16 cellular contexts compared by ENCODE assay signal in genomic region chr4:96486563-96486962, GRCh38.
DNase-seq lines count a peak whose midpoint lies in the region; ATAC-seq and TF ChIP-seq lines count a peak whose summit lies in the region.
"Had no signal": no experiment of that assay in that cellular context is flagged by ENCODE, and none has a peak within 500 bp of the region (broad histone marks: within the 10 kb centered on the region; RNA-seq: fewer than 3 reads in every experiment).

No MANE protein-coding gene starts in this region.

- H2AFZ ChIP-seq in mammary epithelial cell (ENCODE audit: low read depth, low read length), result no peak overlapping the region
- H2AFZ ChIP-seq: GM23248 had no signal

- DNase-seq in MCF 10A (ENCODE audit: unreplicated experiment) (peak; percentile 20), mammary epithelial cell (no peak), WTC11 (ENCODE audit: low spot score) (no peak), foreskin keratinocyte (peak; percentile 2 to 45)
- DNase-seq in activated CD8-positive, alpha-beta T cell treated with anti-CD3 and anti-CD28 coated beads, Interleukin-2, amount 10 ng/mL, durations not matched to agents 7 days and 5 days, result no peak
- DNase-seq in stimulated activated CD4-positive, alpha-beta T cell treated with anti-CD3 and anti-CD28 coated beads, Interleukin-15, amount 100 ng/mL, for 24 hours, result no peak
- DNase-seq in stimulated activated CD8-positive, alpha-beta memory T cell treated with anti-CD3 and anti-CD28 coated beads, Interleukin-4, amount 100 ng/mL, for 48 hours, result no peak
- DNase-seq: AML-193; Caco-2; CD4-positive, alpha-beta T cell; GM23248; IMR-90 had no signal

- no peak overlapping the region for H3K27ac Mint-ChIP-seq in MCF 10A (ENCODE audit: low read depth, unreplicated experiment)
- H3K27ac Mint-ChIP-seq in WTC11, result peak overlapping the region; percentile 77
- H3K27ac Mint-ChIP-seq in activated CD8-positive, alpha-beta T cell treated with anti-CD3 and anti-CD28 coated beads, Interleukin-2, amount 10 ng/mL, durations not matched to agents 7 days and 5 days, result no peak overlapping the region
- H3K27ac Mint-ChIP-seq: CD4-positive, alpha-beta T cell had no signal

- peak; percentile 63 for ATAC-seq in WTC11
- ATAC-seq in foreskin keratinocyte, result no peak
- no peak for ATAC-seq in activated CD8-positive, alpha-beta T cell treated with anti-CD3 and anti-CD28 coated beads, Interleukin-2, amount 10 ng/mL, durations not matched to agents 7 days and 5 days
- ATAC-seq: A549 had no signal

- H3K9me3 ChIP-seq in mammary epithelial cell (replicated peaks; ENCODE audit: insufficient read depth, low read length), result no peaks in the 10 kb centered on the region
- H3K9me3 ChIP-seq: A549, Caco-2, HAP-1 had no signal

- no peak overlapping the region for H3K4me3 ChIP-seq in mammary epithelial cell (replicated peaks in 1 of 3; ENCODE audit: insufficient read depth in 1 of 3, low read depth in 2 of 3, low read length in 3 of 3)
- H3K4me3 ChIP-seq: A549, GM23248, HAP-1 had no signal

- H3K4me1 ChIP-seq in mammary epithelial cell (ENCODE audit: insufficient read depth, low read length) (no peaks in the 10 kb centered on the region), foreskin keratinocyte (no peaks in the 10 kb centered on the region)
- H3K4me1 ChIP-seq: A549, Caco-2, HAP-1 had no signal

- H3K4me2 ChIP-seq in mammary epithelial cell (ENCODE audit: insufficient read depth, low read depth, low read length), result no peak overlapping the region
- H3K4me2 ChIP-seq: A549 had no signal

- POLR2A ChIA-PET in MCF 10A (lab: Yijun Ruan, JAX), result interaction anchor here (0.7 to 0.9 kb wide), 2 partner anchors 14 to 685 kb away, joined by 3 to 4 read pairs; no protein-coding TSS in a partner anchor
- POLR2A ChIA-PET in WTC11 (lab: Charles Lee), result no interaction called here
- POLR2A ChIA-PET in activated CD8-positive, alpha-beta T cell treated with anti-CD3 and anti-CD28 coated beads, Interleukin-2, amount 10 ng/mL, durations not matched to agents 7 days and 5 days (lab: Charles Lee), result no interaction called here

- H3K27ac ChIP-seq in mammary epithelial cell (ENCODE audit: insufficient read depth, low read depth, low read length) (no peak overlapping the region), foreskin keratinocyte (no peak overlapping the region)
- H3K27ac ChIP-seq: 22Rv1, A549, C4-2B, GM23248 had no signal

- CTCF ChIA-PET in MCF 10A (lab: Yijun Ruan, JAX), result interaction anchor here (0.6 kb wide), 1 partner anchor 939 kb away, joined by 5 read pairs; no protein-coding TSS in a partner anchor
- CTCF ChIA-PET in mammary epithelial cell (lab: Charles Lee; ENCODE audit: low non-redundant PET), result no interaction called here
- CTCF ChIA-PET in WTC11 (lab: Charles Lee), result no interaction called here
- CTCF ChIA-PET in activated CD8-positive, alpha-beta T cell treated with anti-CD3 and anti-CD28 coated beads, Interleukin-2, amount 10 ng/mL, durations not matched to agents 7 days and 5 days (lab: Charles Lee), result no interaction called here

- H3K79me2 ChIP-seq in mammary epithelial cell (ENCODE audit: insufficient read depth, low read length), result no peaks in the 10 kb centered on the region

- H4K20me1 ChIP-seq in mammary epithelial cell (ENCODE audit: insufficient read depth, low read length), result no peaks in the 10 kb centered on the region

- H3K9me3 Mint-ChIP-seq in MCF 10A (ENCODE audit: unreplicated experiment), result no peaks in the 10 kb centered on the region
- H3K9me3 Mint-ChIP-seq in WTC11, result peaks cover 38% of the 10 kb centered on the region
- H3K9me3 Mint-ChIP-seq in activated CD8-positive, alpha-beta T cell treated with anti-CD3 and anti-CD28 coated beads, Interleukin-2, amount 10 ng/mL, durations not matched to agents 7 days and 5 days (ENCODE audit: insufficient read depth), result peaks cover 2% of the 10 kb centered on the region

- H3K27me3 Mint-ChIP-seq in MCF 10A (ENCODE audit: insufficient read depth, unreplicated experiment) (no peaks in the 10 kb centered on the region), WTC11 (ENCODE audit: low read depth) (no peaks in the 10 kb centered on the region; the same call in 1 of the 2 replicates)
- no peaks in the 10 kb centered on the region for H3K27me3 Mint-ChIP-seq in activated CD8-positive, alpha-beta T cell treated with anti-CD3 and anti-CD28 coated beads, Interleukin-2, amount 10 ng/mL, durations not matched to agents 7 days and 5 days (ENCODE audit: low read depth)
- H3K27me3 Mint-ChIP-seq: CD4-positive, alpha-beta T cell had no signal

- BruUV-seq in MCF 10A (replicated peaks; lab: Mats Ljungman, UMichigan) (no TSS peak), mammary epithelial cell (replicated peaks; lab: Mats Ljungman, UMichigan) (no TSS peak)

- no peak overlapping the region for H3K4me3 Mint-ChIP-seq in MCF 10A (ENCODE audit: unreplicated experiment)
- H3K4me3 Mint-ChIP-seq in WTC11, result no peak overlapping the region
- H3K4me3 Mint-ChIP-seq in activated CD8-positive, alpha-beta T cell treated with anti-CD3 and anti-CD28 coated beads, Interleukin-2, amount 10 ng/mL, durations not matched to agents 7 days and 5 days, result no peak overlapping the region
- H3K4me3 Mint-ChIP-seq: CD4-positive, alpha-beta T cell had no signal

- H3K27me3 ChIP-seq in mammary epithelial cell (ENCODE audit: insufficient read depth, low read length) (no peaks in the 10 kb centered on the region), foreskin keratinocyte (no peaks in the 10 kb centered on the region)

- dilution Hi-C loops in mammary epithelial cell (cut with HindIII; ENCODE audit: low sequenced_read_pairs), result no loop called here

- intact Hi-C loops in MCF 10A (cut with micrococcal nuclease) (no loop called here), mammary epithelial cell (cut with micrococcal nuclease) (no loop called here)

- H3K4me1 Mint-ChIP-seq in MCF 10A (ENCODE audit: insufficient read depth, unreplicated experiment) (no peaks in the 10 kb centered on the region), WTC11 (peaks cover 34% of the 10 kb centered on the region)
- no peaks in the 10 kb centered on the region for H3K4me1 Mint-ChIP-seq in activated CD8-positive, alpha-beta T cell treated with anti-CD3 and anti-CD28 coated beads, Interleukin-2, amount 10 ng/mL, durations not matched to agents 7 days and 5 days (ENCODE audit: low read depth)

- peaks cover 1% of the 10 kb centered on the region for H3K36me3 Mint-ChIP-seq in MCF 10A (ENCODE audit: insufficient read depth, unreplicated experiment)
- H3K36me3 Mint-ChIP-seq in WTC11, result peaks cover 28% of the 10 kb centered on the region
- H3K36me3 Mint-ChIP-seq in activated CD8-positive, alpha-beta T cell treated with anti-CD3 and anti-CD28 coated beads, Interleukin-2, amount 10 ng/mL, durations not matched to agents 7 days and 5 days (ENCODE audit: low read depth), result no peaks in the 10 kb centered on the region

- TF ChIP-seq CTCF in MCF 10A (IDR thresholded peaks at IDR 0.05; ENCODE audit: unreplicated experiment), result no peak
- TF ChIP-seq CTCF in mammary epithelial cell (conservative IDR thresholded peaks at IDR 0.05 in 1 of 2, IDR thresholded peaks at IDR 0.05 in 1 of 2; ENCODE audit: extremely low read depth in 1 of 2, insufficient read depth in 1 of 2, low read depth in 1 of 2, low read length in 2 of 2), result no peak
- TF ChIP-seq CTCF in WTC11 (IDR thresholded peaks at IDR 0.05), result no peak
- TF ChIP-seq CTCF in foreskin keratinocyte (conservative IDR thresholded peaks at IDR 0.05), result no peak

- no peak overlapping the region for H3K9ac ChIP-seq in mammary epithelial cell (ENCODE audit: insufficient read depth, low read length)
- H3K9ac ChIP-seq: GM23248 had no signal

- H3K36me3 ChIP-seq in mammary epithelial cell (ENCODE audit: insufficient read depth, low read length), result no peaks in the 10 kb centered on the region
- H3K36me3 ChIP-seq: HAP-1 had no signal

- in situ Hi-C loops in mammary epithelial cell (cut with MboI; ENCODE audit: low sequenced_read_pairs in 2 of 2), result no loop called here

TF ChIP-seq in WTC11, 78 proteins besides CTCF, POLR2A, EP300 and RAD21:
- TF ChIP-seq ZNF219 (CRISPR knock-in tag; IDR thresholded peaks at IDR 0.05; ENCODE audit: borderline replicate concordance), result no peak
- TF ChIP-seq, protein P1, sequence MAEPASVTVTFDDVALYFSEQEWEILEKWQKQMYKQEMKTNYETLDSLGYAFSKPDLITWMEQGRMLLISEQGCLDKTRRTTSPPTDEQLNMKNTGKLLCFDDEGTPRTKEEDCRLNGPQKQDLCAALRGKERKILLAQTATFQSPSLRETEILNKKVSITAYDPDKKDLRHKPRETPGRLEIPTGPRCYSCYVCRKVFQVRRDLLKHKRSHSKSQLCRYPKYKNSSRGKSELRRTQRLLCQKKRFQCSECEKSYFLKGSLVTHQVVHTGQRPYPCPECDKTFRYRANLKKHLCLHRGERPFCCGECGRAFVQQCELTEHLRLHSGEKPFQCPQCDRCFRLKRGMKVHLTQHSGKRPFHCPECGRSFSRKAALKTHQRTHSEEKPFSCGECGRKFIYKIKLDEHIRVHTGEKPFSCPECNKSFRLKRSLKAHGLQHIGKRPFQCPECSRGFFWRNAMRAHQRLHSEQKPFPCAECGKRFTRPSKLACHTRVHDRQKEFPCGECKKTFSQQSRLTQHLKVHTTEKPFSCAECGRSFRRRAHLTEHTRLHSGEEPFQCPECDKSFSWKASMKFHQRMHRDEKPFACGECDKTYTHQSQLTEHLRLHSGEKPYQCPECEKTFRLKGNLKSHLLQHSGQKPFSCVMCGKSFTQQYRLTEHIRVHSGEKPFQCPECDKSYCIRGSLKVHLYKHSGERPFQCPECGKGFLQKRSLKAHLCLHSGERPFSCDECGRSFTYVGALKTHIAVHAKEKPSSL (CRISPR knock-in tag; conservative IDR thresholded peaks at IDR 0.05), result no peak

Comparison
In these comparisons a context has a peak if more than half of its experiments do, and no peak if none do; other contexts are left out.
1. DNase-seq: peak in MCF 10A (single experiment) and foreskin keratinocyte (2 of 2); none in mammary epithelial cell (single experiment), WTC11 (single experiment), activated CD8-positive, alpha-beta T cell treated with anti-CD3 and anti-CD28 coated beads, Interleukin-2, amount 10 ng/mL, durations not matched to agents 7 days and 5 days (single experiment), stimulated activated CD4-positive, alpha-beta T cell treated with anti-CD3 and anti-CD28 coated beads, Interleukin-15, amount 100 ng/mL, for 24 hours (single experiment) and stimulated activated CD8-positive, alpha-beta memory T cell treated with anti-CD3 and anti-CD28 coated beads, Interleukin-4, amount 100 ng/mL, for 48 hours (single experiment).